1 cellular context compared by ENCODE assay signal in genomic region chr15:78755895-78756591, GRCh38.
A peak's percentile ranks its signal among the peaks of the same experiment; 100 is the strongest.
TF ChIP-seq lines count a peak whose summit lies in the region.

No MANE protein-coding gene starts in this region.

TF ChIP-seq in GM12878, 131 proteins besides CTCF, POLR2A, EP300 and RAD21:
- TF ChIP-seq FOXM1 (IDR thresholded peaks at IDR 0.05; ENCODE audit: low read depth, low read length) (0 out of 2 replicates have a peak, but pooled peaks have one; percentile 8), SMC3 (IDR thresholded peaks at IDR 0.05; ENCODE audit: borderline replicate concordance, low read length) (peak; percentile 15; the same call in 1 of the 2 replicates)
